17 cellular contexts compared by ENCODE assay signal in genomic region chr2:216985658-216986141, GRCh38.
DNase-seq lines count a peak whose midpoint lies in the region; ATAC-seq and FAIRE-seq lines count a peak whose summit lies in the region.
"Had no signal": no experiment of that assay in that cellular context is flagged by ENCODE, and none has a peak within 500 bp of the region (broad histone marks: within the 10 kb centered on the region; RNA-seq: fewer than 3 reads in every experiment).

No MANE protein-coding gene starts in this region.

- no peak for ATAC-seq in GM19324 (IDR thresholded peaks at IDR 0.05; ENCODE audit: low FRiP score, unreplicated experiment)
- no peak for ATAC-seq in HG03159 (IDR thresholded peaks at IDR 0.05; ENCODE audit: unreplicated experiment)
- ATAC-seq: activated CD8-positive, alpha-beta T cell treated with anti-CD3 and anti-CD28 coated beads, Interleukin-2, amount 10 ng/mL, durations not matched to agents 7 days and 5 days had no signal

- no peaks in the 10 kb centered on the region for H3K27me3 ChIP-seq in small intestine (ENCODE audit: control insufficient read depth in 2 of 2, insufficient read depth in 2 of 2, low read length in 2 of 2)
- H3K27me3 ChIP-seq: colonic mucosa, SJSA1 had no signal

- no peaks in the 10 kb centered on the region for H3K36me3 ChIP-seq in small intestine (ENCODE audit: control insufficient read depth in 2 of 2, insufficient read depth in 2 of 2, low read length in 2 of 2)
- H3K36me3 ChIP-seq: colonic mucosa, SJSA1 had no signal

- no peak overlapping the region for H3K4me3 ChIP-seq in small intestine (ENCODE audit: low read depth in 1 of 2, low read length in 2 of 2)
- H3K4me3 ChIP-seq: colonic mucosa, SJSA1 had no signal

- no peaks in the 10 kb centered on the region for H3K4me1 ChIP-seq in small intestine (ENCODE audit: control insufficient read depth in 2 of 2, insufficient read depth in 1 of 2, low read depth in 1 of 2, low read length in 1 of 2)
- H3K4me1 ChIP-seq: colonic mucosa, SJSA1 had no signal

- WGBS in small intestine, 3 donors, result 38 to 69% (median 47%) methylated on average over 13 of the region's 13 CpGs

- no peaks in the 10 kb centered on the region for H3K9me3 ChIP-seq in small intestine (ENCODE audit: control insufficient read depth, low read depth)
- H3K9me3 ChIP-seq: colonic mucosa, SJSA1 had no signal

- no peak overlapping the region for H3K27ac ChIP-seq in small intestine (ENCODE audit: low read depth in 1 of 2, low read length in 1 of 2)
- H3K27ac ChIP-seq: colonic mucosa, SJSA1 had no signal

- no peak for FAIRE-seq in small intestine (lab: Jason Lieb, UNC)
- FAIRE-seq: A204.1, TTC549 had no signal

- DNase-seq in DMS153 (lab: John Stamatoyannopoulos, UW) (peak; percentile 100), NCI-H1436 treated with DMSO at 0.1 percent for 48 hours (lab: John Stamatoyannopoulos, UW) (peak; percentile 41), NCI-H526 (lab: John Stamatoyannopoulos, UW) (peak; percentile 28 to 55), iPS-NIHi11 (ENCODE audit: low spot score) (peak; percentile 57), small intestine (no peak), NOMO-1 treated with DMSO at 0.1 percent for 48 hours (lab: John Stamatoyannopoulos, UW; ENCODE audit: unreplicated experiment) (no peak)
- DNase-seq: activated CD8-positive, alpha-beta T cell treated with anti-CD3 and anti-CD28 coated beads, Interleukin-2, amount 10 ng/mL, durations not matched to agents 7 days and 5 days; amygdala; CD4-positive, alpha-beta T cell; colonic mucosa; HCEC 1CT; mammary epithelial cell had no signal

Comparison
In these comparisons a context has a peak if more than half of its experiments do, and no peak if none do; other contexts are left out.
1. DNase-seq: peak in DMS153 (single experiment), NCI-H1436 treated with DMSO at 0.1 percent for 48 hours (single experiment), NCI-H526 (2 of 2) and iPS-NIHi11 (single experiment); none in small intestine (single experiment) and NOMO-1 treated with DMSO at 0.1 percent for 48 hours (single experiment).